ENCODE assay signal across 8 cellular contexts in genomic region chr5:39283231-39283818, GRCh38.
DNase-seq lines count a peak whose midpoint lies in the region; ATAC-seq and TF ChIP-seq lines count a peak whose summit lies in the region.

No MANE protein-coding gene starts in this region.

- peak; percentile 93 for ATAC-seq in HG02623 (IDR thresholded peaks at IDR 0.05; ENCODE audit: unreplicated experiment)
- ATAC-seq in activated CD4-positive, alpha-beta T cell treated with anti-CD3 and anti-CD28 coated beads for 36 hours, result peak; percentile 99
- peak; percentile 76 to 84 for ATAC-seq in lower lobe of right lung
- ATAC-seq in stimulated activated memory B cell treated with anti-CD40 and anti-IgM and Interleukin-4, amounts not matched to agents 10 μg/mL and 1 μg/mL and 100 μg/mL, for 72 hours, result peak; percentile 66

- peak overlapping the region; percentile 91 for H3K27ac Mint-ChIP-seq in activated CD4-positive, alpha-beta T cell treated with anti-CD3 and anti-CD28 coated beads for 36 hours
- no peak overlapping the region for H3K27ac Mint-ChIP-seq in stimulated activated memory B cell treated with anti-CD40 and anti-IgM and Interleukin-4, amounts not matched to agents 10 μg/mL and 1 μg/mL and 100 μg/mL, for 72 hours

- peak; percentile 59 for TF ChIP-seq CTCF in lower lobe of right lung (IDR thresholded peaks at IDR 0.05)

- CTCF ChIA-PET in activated CD4-positive, alpha-beta T cell treated with anti-CD3 and anti-CD28 coated beads for 36 hours (lab: Charles Lee), result interaction anchor here (0.6 to 11.9 kb wide), 34 partner anchors 9 to 365 kb away, joined by 3 to 165 read pairs (median 4); partner anchors contain the start of gene FYB1

- POLR2A ChIA-PET in activated CD4-positive, alpha-beta T cell treated with anti-CD3 and anti-CD28 coated beads for 36 hours (lab: Charles Lee), result no interaction called here

- H3K4me1 Mint-ChIP-seq in activated CD4-positive, alpha-beta T cell treated with anti-CD3 and anti-CD28 coated beads for 36 hours, result peaks cover 45% of the 10 kb centered on the region
- no peaks in the 10 kb centered on the region for H3K4me1 Mint-ChIP-seq in stimulated activated memory B cell treated with anti-CD40 and anti-IgM and Interleukin-4, amounts not matched to agents 10 μg/mL and 1 μg/mL and 100 μg/mL, for 72 hours

- H3K36me3 Mint-ChIP-seq in activated CD4-positive, alpha-beta T cell treated with anti-CD3 and anti-CD28 coated beads for 36 hours (ENCODE audit: low read depth), result peaks cover 18% of the 10 kb centered on the region
- peaks cover 8% of the 10 kb centered on the region for H3K36me3 Mint-ChIP-seq in stimulated activated memory B cell treated with anti-CD40 and anti-IgM and Interleukin-4, amounts not matched to agents 10 μg/mL and 1 μg/mL and 100 μg/mL, for 72 hours

- no peak overlapping the region for H3K4me3 ChIP-seq in lower lobe of right lung

- H3K4me3 Mint-ChIP-seq in activated CD4-positive, alpha-beta T cell treated with anti-CD3 and anti-CD28 coated beads for 36 hours, result no peak overlapping the region
- H3K4me3 Mint-ChIP-seq in stimulated activated memory B cell treated with anti-CD40 and anti-IgM and Interleukin-4, amounts not matched to agents 10 μg/mL and 1 μg/mL and 100 μg/mL, for 72 hours, result no peak overlapping the region

- peaks cover 2% of the 10 kb centered on the region for H3K27me3 Mint-ChIP-seq in activated CD4-positive, alpha-beta T cell treated with anti-CD3 and anti-CD28 coated beads for 36 hours
- peaks cover 28% of the 10 kb centered on the region for H3K27me3 Mint-ChIP-seq in stimulated activated memory B cell treated with anti-CD40 and anti-IgM and Interleukin-4, amounts not matched to agents 10 μg/mL and 1 μg/mL and 100 μg/mL, for 72 hours

- H3K36me3 ChIP-seq in lower lobe of right lung, result no peaks in the 10 kb centered on the region

- H3K9me3 Mint-ChIP-seq in activated CD4-positive, alpha-beta T cell treated with anti-CD3 and anti-CD28 coated beads for 36 hours (ENCODE audit: low read depth), result peaks cover 17% of the 10 kb centered on the region
- peaks cover 4% of the 10 kb centered on the region for H3K9me3 Mint-ChIP-seq in stimulated activated memory B cell treated with anti-CD40 and anti-IgM and Interleukin-4, amounts not matched to agents 10 μg/mL and 1 μg/mL and 100 μg/mL, for 72 hours

- intact Hi-C loops in activated CD4-positive, alpha-beta T cell treated with anti-CD3 and anti-CD28 coated beads for 36 hours (cut with DNase I, micrococcal nuclease), result loop anchor here (1.0 to 5.0 kb wide), 5 partner anchors 66 to 281 kb away; partner anchors contain the start of gene RICTOR (in 1 of the 2)
- intact Hi-C loops in lower lobe of right lung (cut with DNase I), result no loop called here

- no peaks in the 10 kb centered on the region for H3K9me3 ChIP-seq in lower lobe of right lung

- DNase-seq in NCI-H524 (lab: John Stamatoyannopoulos, UW) (peak; percentile 3 to 60), NCI-H524 treated with DMSO at 0.1 percent for 48 hours (lab: John Stamatoyannopoulos, UW) (no peak), NCI-H1930 (lab: John Stamatoyannopoulos, UW) (peak; percentile 46 to 52), dermis blood vessel endothelial cell (peak; percentile 84), lower lobe of right lung (no peak)
- DNase-seq in activated CD4-positive, alpha-beta T cell treated with anti-CD3 and anti-CD28 coated beads for 36 hours, result peak; percentile 72

- H3K4me1 ChIP-seq in lower lobe of right lung, result no peaks in the 10 kb centered on the region

- no peak overlapping the region for H3K27ac ChIP-seq in lower lobe of right lung

- H3K27me3 ChIP-seq in lower lobe of right lung (ENCODE audit: low read depth), result no peaks in the 10 kb centered on the region

Comparison
In these comparisons a context has a peak if more than half of its experiments do, and no peak if none do; other contexts are left out.
1. DNase-seq: peak in NCI-H524 (2 of 2), NCI-H1930 (2 of 2), activated CD4-positive, alpha-beta T cell treated with anti-CD3 and anti-CD28 coated beads for 36 hours (single experiment) and dermis blood vessel endothelial cell (single experiment); none in NCI-H524 treated with DMSO at 0.1 percent for 48 hours (single experiment) and lower lobe of right lung (single experiment).
2. Peak in every context shown above with its lines, with median percentiles within 50 percentile points of each other: ATAC-seq.